Comparison of ENCODE assay signal across 13 cellular contexts in the genomic region with DNA sequence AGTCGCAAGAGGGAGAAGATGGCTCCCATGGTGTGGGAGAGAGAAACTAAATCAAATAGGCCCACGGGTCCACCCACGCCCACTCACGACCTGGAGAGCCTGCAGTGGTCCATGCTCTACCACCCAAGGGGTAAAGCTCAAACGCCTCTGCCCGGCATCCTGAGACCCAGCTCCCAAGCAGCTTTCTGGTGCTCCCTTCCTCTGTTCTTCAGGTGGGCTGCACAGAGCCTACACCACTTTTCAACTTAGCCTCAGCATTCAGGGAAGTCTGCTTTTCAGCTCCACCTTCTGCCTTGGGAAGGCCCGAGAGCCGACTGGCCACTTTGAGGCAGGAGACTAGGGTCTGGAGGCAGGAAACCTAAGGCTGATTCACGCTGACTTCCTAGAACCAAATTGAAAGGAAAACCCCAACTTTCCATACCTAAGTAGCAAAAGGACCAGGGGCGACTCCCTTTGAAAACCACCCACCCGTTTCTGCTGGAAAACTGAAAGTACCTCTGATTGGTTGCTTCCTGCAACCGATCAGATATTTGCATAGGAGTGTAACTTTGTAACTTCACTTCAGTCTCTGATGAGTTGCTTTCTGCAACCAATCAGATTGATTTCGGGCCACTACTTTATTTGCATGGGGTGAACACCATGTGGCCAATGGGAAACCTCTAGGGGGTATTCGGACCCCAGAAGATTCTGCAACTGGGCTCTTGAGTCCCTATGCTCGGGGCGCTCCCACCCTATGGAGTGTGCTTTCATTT. TPM values are rescaled to one million over a fixed set of nuclear protein-coding genes. Genes with fewer than 3 reads are reported as not detected.
DNase-seq lines count a peak whose midpoint lies in the region; ATAC-seq and TF ChIP-seq lines count a peak whose summit lies in the region.
"Had no signal": no experiment of that assay in that cellular context is flagged by ENCODE, and none has a peak within 500 bp of the region (broad histone marks: within the 10 kb centered on the region; RNA-seq: fewer than 3 reads in every experiment).

No MANE protein-coding gene starts in this region.

- CTCF ChIA-PET in T-cell (lab: Charles Lee): no interaction called here
- CTCF ChIA-PET in activated naive CD4-positive, alpha-beta T cell treated with anti-CD3 and anti-CD28 coated beads for 36 hours (lab: Charles Lee): interaction anchor here (1.2 kb wide), 1 partner anchor 63 kb away, joined by 3 read pairs; no protein-coding TSS in a partner anchor

- POLR2A ChIA-PET in T-cell (lab: Charles Lee): interaction anchor here in 1 of 2 donors (0.8 kb wide), 1 partner anchor 51 kb away, joined by 8 read pairs; no protein-coding TSS in a partner anchor

- H3K27ac Mint-ChIP-seq in HFFc6 (no peak overlapping the region), T-cell (peak overlapping the region in 1 of 2 donors; percentile 24), type B pancreatic cell (no peak overlapping the region)
- no peak overlapping the region for H3K27ac Mint-ChIP-seq in activated naive CD4-positive, alpha-beta T cell treated with anti-CD3 and anti-CD28 coated beads for 36 hours

- peak; percentile 41 for DNase-seq in NOMO-1 treated with DMSO at 0.1 percent for 48 hours (lab: John Stamatoyannopoulos, UW; ENCODE audit: unreplicated experiment)
- DNase-seq in NOMO-1 treated with dmso at 0.1 percent for 144 hours (lab: John Stamatoyannopoulos, UW; ENCODE audit: unreplicated experiment): no peak
- no peak for DNase-seq in HFFc6
- no peak for DNase-seq in T-cell
- peak; percentile 17 for DNase-seq in myocyte (ENCODE audit: low read depth)
- DNase-seq in activated naive CD4-positive, alpha-beta T cell treated with anti-CD3 and anti-CD28 coated beads for 36 hours: no peak
- DNase-seq in type B pancreatic cell (ENCODE audit: extremely low spot score, unreplicated experiment): no peak
- DNase-seq: activated gamma-delta T cell treated with Interleukin-2 at 50 U/mL for 16 hours, caudate nucleus, erythroblast, NCI-H187 had no signal

- H3K9me3 Mint-ChIP-seq in HFFc6 (no peaks in the 10 kb centered on the region), T-cell (peaks cover 0 to 3% (median 0%) of the 10 kb centered on the region in 3 donors), type B pancreatic cell (no peaks in the 10 kb centered on the region)
- H3K9me3 Mint-ChIP-seq in activated naive CD4-positive, alpha-beta T cell treated with anti-CD3 and anti-CD28 coated beads for 36 hours: no peaks in the 10 kb centered on the region

- H3K36me3 Mint-ChIP-seq in HFFc6 (ENCODE audit: low read depth) (no peaks in the 10 kb centered on the region), T-cell (no peaks in the 10 kb centered on the region), type B pancreatic cell (no peaks in the 10 kb centered on the region)
- H3K36me3 Mint-ChIP-seq in activated naive CD4-positive, alpha-beta T cell treated with anti-CD3 and anti-CD28 coated beads for 36 hours (ENCODE audit: low read depth): no peaks in the 10 kb centered on the region

- TF ChIP-seq CTCF in HFFc6 (IDR thresholded peaks at IDR 0.05) (no peak), type B pancreatic cell (conservative IDR thresholded peaks at IDR 0.05) (no peak)

- intact Hi-C loops in activated naive CD4-positive, alpha-beta T cell treated with anti-CD3 and anti-CD28 coated beads for 36 hours (cut with micrococcal nuclease): no loop called here

- H3K4me1 Mint-ChIP-seq in HFFc6 (ENCODE audit: low read depth): peaks cover 17% of the 10 kb centered on the region
- H3K4me1 Mint-ChIP-seq in T-cell: peaks cover 13 to 22% (median 19%) of the 10 kb centered on the region in 3 donors
- peaks cover 12% of the 10 kb centered on the region for H3K4me1 Mint-ChIP-seq in activated naive CD4-positive, alpha-beta T cell treated with anti-CD3 and anti-CD28 coated beads for 36 hours (ENCODE audit: low read depth)
- H3K4me1 Mint-ChIP-seq in type B pancreatic cell (ENCODE audit: unreplicated experiment): no peaks in the 10 kb centered on the region

- H3K27me3 Mint-ChIP-seq in HFFc6 (ENCODE audit: insufficient read depth) (peaks cover 17% of the 10 kb centered on the region), T-cell (no peaks in the 10 kb centered on the region), type B pancreatic cell (no peaks in the 10 kb centered on the region)
- no peaks in the 10 kb centered on the region for H3K27me3 Mint-ChIP-seq in activated naive CD4-positive, alpha-beta T cell treated with anti-CD3 and anti-CD28 coated beads for 36 hours (ENCODE audit: low read depth)

- ATAC-seq in T-cell (replicated peaks in 1 of 4) (no peak), GM18907 (IDR thresholded peaks at IDR 0.05; ENCODE audit: unreplicated experiment) (no peak)

- H3K4me3 Mint-ChIP-seq in HFFc6: peak overlapping the region; percentile 73
- peak overlapping the region in 2 of 3 donors; percentile 12 to 54 for H3K4me3 Mint-ChIP-seq in T-cell
- H3K4me3 Mint-ChIP-seq in activated naive CD4-positive, alpha-beta T cell treated with anti-CD3 and anti-CD28 coated beads for 36 hours: no peak overlapping the region
- no peak overlapping the region for H3K4me3 Mint-ChIP-seq in type B pancreatic cell

RNA-seq across cellular contexts. Expression of gene SPATA3, which starts 26.8 kb away (rescaled TPM):
- not detected for total RNA-seq in HFFc6 (2021; fragmentation: NEBNext Ultra II Directional; extraction: Animal tissue kit (Norgen Biotek cat#: 25700))
- not detected for total RNA-seq in T-cell
- total RNA-seq in myocyte: not detected in 2 replicates
- not detected for polyA plus RNA-seq in myocyte (2012)
- total RNA-seq in activated naive CD4-positive, alpha-beta T cell treated with anti-CD3 and anti-CD28 coated beads for 36 hours: not detected
- total RNA-seq in type B pancreatic cell (ENCODE audit: low replicate concordance): not detected in 2 replicates
- total RNA-seq: subcutaneous adipose tissue had no signal

RNA-seq across cellular contexts. Expression of gene GPR55, which starts 44.1 kb away (rescaled TPM):
- total RNA-seq in HFFc6 (2021; fragmentation: NEBNext Ultra II Directional; extraction: Animal tissue kit (Norgen Biotek cat#: 25700)): not detected
- 10 to 100 TPM in 2 of 5 donors, 1 to 10 TPM in 3; 2.7 to 15.5 (median 7.8) TPM for total RNA-seq in T-cell
- total RNA-seq in myocyte: 0.03 TPM in 1 of 2 replicates, not detected in the other
- polyA plus RNA-seq in myocyte (2012): not detected
- total RNA-seq in activated naive CD4-positive, alpha-beta T cell treated with anti-CD3 and anti-CD28 coated beads for 36 hours: under 1 TPM; 0.35 to 0.43 TPM
- total RNA-seq in type B pancreatic cell (ENCODE audit: low replicate concordance): 0.24 TPM in 1 of 2 replicates, not detected in the other

Comparison
In these comparisons a context has a peak if more than half of its experiments do, and no peak if none do; other contexts are left out.
1. DNase-seq: peak in NOMO-1 treated with DMSO at 0.1 percent for 48 hours (single experiment) and myocyte (single experiment); none in NOMO-1 treated with dmso at 0.1 percent for 144 hours (single experiment), HFFc6 (single experiment), T-cell (0 of 34), activated naive CD4-positive, alpha-beta T cell treated with anti-CD3 and anti-CD28 coated beads for 36 hours (single experiment) and type B pancreatic cell (single experiment).
2. H3K4me3 Mint-ChIP-seq: peak in HFFc6 (single experiment) and T-cell (2 of 3); none in activated naive CD4-positive, alpha-beta T cell treated with anti-CD3 and anti-CD28 coated beads for 36 hours (single experiment) and type B pancreatic cell (single experiment).